Comparison of ENCODE assay signal across 1 cellular context in genomic region chr9:37746448-37747270, GRCh38.
TF ChIP-seq lines count a peak whose summit lies in the region.

No MANE protein-coding gene starts in this region.

TF ChIP-seq in K562, 482 proteins besides CTCF, POLR2A, EP300 and RAD21:
- TF ChIP-seq HIVEP1 (CRISPR knock-in tag; IDR thresholded peaks at IDR 0.05) (0 out of 2 replicates have a peak, but pooled peaks have one; percentile 31), AFF1 (IDR thresholded peaks at IDR 0.05; ENCODE audit: low read depth in 1 of 2, partially characterized antibody in 2 of 2) (no peak), HDAC1 (IDR thresholded peaks at IDR 0.05) (0 out of 4 replicates have a peak, but pooled peaks of 1 of the 2 experiments have one; percentile 25), JUND (IDR thresholded peaks at IDR 0.05; ENCODE audit: borderline replicate concordance, low read depth, low read length) (no peak), JUND (tag; IDR thresholded peaks at IDR 0.05; ENCODE audit: borderline replicate concordance, low read depth, low read length) (0 out of 3 replicates have a peak, but pooled peaks have one; percentile 24), ZBTB9 (CRISPR knock-in tag; IDR thresholded peaks at IDR 0.05) (no peak), RCOR1 (IDR thresholded peaks at IDR 0.05; ENCODE audit: borderline replicate concordance in 1 of 2, low read depth in 2 of 2, low read length in 2 of 2) (peak in 1 of 2 experiments; percentile 13; a peak in 1 of 4 replicates), NR2C1 (IDR thresholded peaks at IDR 0.05) (peak; percentile 25; the same call in 1 of the 2 replicates), NR2C1 (tag; IDR thresholded peaks at IDR 0.05) (no peak), CTBP1 (IDR thresholded peaks at IDR 0.05; ENCODE audit: borderline replicate concordance) (peak; percentile 59; the same call in 1 of the 2 replicates), ZEB2 (IDR thresholded peaks at IDR 0.05) (0 out of 2 replicates have a peak, but pooled peaks have one; percentile 37)
